Comparison of ENCODE assay signal across 9 cellular contexts in genomic region chr11:71787824-71788454, GRCh38. TPM values are rescaled to one million over a fixed set of nuclear protein-coding genes. Genes with fewer than 3 reads are reported as not detected.
A peak's percentile ranks its signal among the peaks of the same experiment; 100 is the strongest.
DNase-seq lines count a peak whose midpoint lies in the region; FAIRE-seq and TF ChIP-seq lines count a peak whose summit lies in the region.
"Not testable (repeated sequence)": the region's sequence is repeated elsewhere in the genome, so short reads cannot be mapped to it uniquely, and the experiment has no call there.
"Had no signal": no experiment of that assay in that cellular context is flagged by ENCODE, and none has a peak within 500 bp of the region (broad histone marks: within the 10 kb centered on the region; RNA-seq: fewer than 3 reads in every experiment).

No MANE protein-coding gene starts in this region.

- H3K4me2 ChIP-seq in astrocyte (ENCODE audit: low read length), result peak overlapping the region; percentile 91

- CTCF ChIA-PET in AG04450 (lab: Charles Lee), result not testable (repeated sequence)
- CTCF ChIA-PET in HEK293 (lab: Yijun Ruan, JAX), result interaction anchor here (1.6 kb wide), 1 partner anchor 12 kb away, joined by 3 read pairs; no protein-coding TSS in a partner anchor

- not testable (repeated sequence) for H3K36me3 Mint-ChIP-seq in astrocyte (ENCODE audit: low read depth, unreplicated experiment)

- not testable (repeated sequence) for DNase-seq in AG04450 (ENCODE audit: low read depth, low spot score)
- DNase-seq in NCI-H774 (lab: John Stamatoyannopoulos, UW) (peak; percentile 11), astrocyte (ENCODE audit: low read depth) (peak; percentile 40), fibroblast of peridontal ligament (ENCODE audit: extremely low read depth) (peak; percentile 53)
- peak in 2 of 3 donors; percentile 7 to 14 for DNase-seq in stimulated activated CD4-positive, alpha-beta T cell treated with anti-CD3 and anti-CD28 coated beads, Interleukin-12 subunit alpha, Interleukin-12 subunit beta, amount 100 ng/mL, for 48 hours (ENCODE audit: low read depth in 2 of 3, low spot score in 1 of 3)

- H3K79me2 ChIP-seq in astrocyte (ENCODE audit: insufficient read depth, low read length), result not testable (repeated sequence)

- not testable (repeated sequence) for H3K27me3 ChIP-seq in AG04450 (ENCODE audit: control insufficient read depth, insufficient read depth, low read length); astrocyte (ENCODE audit: insufficient read depth, low read length)

- not testable (repeated sequence) for H3K27me3 Mint-ChIP-seq in astrocyte (ENCODE audit: low read depth, unreplicated experiment)

- not testable (repeated sequence) for H3K4me1 ChIP-seq in HEK293 (ENCODE audit: control insufficient read depth, insufficient read depth, low read length); astrocyte (ENCODE audit: insufficient read depth, low read length); mesodermal cell (ENCODE audit: control insufficient read depth, insufficient read depth, low read length, poor library complexity, severe bottlenecking)

- H3K9me3 Mint-ChIP-seq in astrocyte (ENCODE audit: unreplicated experiment), result not testable (repeated sequence)

- H4K20me1 ChIP-seq in astrocyte (ENCODE audit: insufficient read depth, low read length), result not testable (repeated sequence)

- H3K27ac ChIP-seq in AG04450 (ENCODE audit: low read depth, low read length) (peak overlapping the region; percentile 87), HEK293 (ENCODE audit: extremely low read depth, low read depth, low read length) (peak overlapping the region; percentile 60; the same call in 1 of the 2 replicates), astrocyte (ENCODE audit: low read depth, low read length) (peak overlapping the region; percentile 93), mesodermal cell (ENCODE audit: low read depth, low read length, severe bottlenecking) (peak overlapping the region; percentile 74)

- not testable (repeated sequence) for H3K36me3 ChIP-seq in HEK293 (ENCODE audit: control insufficient read depth in 2 of 2, insufficient read depth in 1 of 2, low read length in 2 of 2); astrocyte (ENCODE audit: insufficient read depth, low read length); mesodermal cell (ENCODE audit: control insufficient read depth, insufficient read depth, low read length)

- H3K4me1 Mint-ChIP-seq in astrocyte (ENCODE audit: low read depth, unreplicated experiment), result peaks cover 12% of the 10 kb centered on the region

- H3K4me3 ChIP-seq in AG04450 (ENCODE audit: low read depth, low read length), result peak overlapping the region; percentile 73
- peak overlapping the region; percentile 59 for H3K4me3 ChIP-seq in HEK293 (ENCODE audit: low read depth, low read length)
- peak overlapping the region; percentile 73 for H3K4me3 ChIP-seq in WI38 (ENCODE audit: low read depth, low read length)
- H3K4me3 ChIP-seq in astrocyte (ENCODE audit: insufficient read depth, low read depth, low read length), result peak overlapping the region; percentile 64
- H3K4me3 ChIP-seq in mesodermal cell (ENCODE audit: extremely low read depth, insufficient read depth, low read length, poor library complexity, severe bottlenecking), result peak overlapping the region; percentile 47

- peak overlapping the region; percentile 93 for H3K9ac ChIP-seq in astrocyte (ENCODE audit: low read length)

- not testable (repeated sequence) for TF ChIP-seq CTCF in AG04450 (IDR thresholded peaks at IDR 0.05; ENCODE audit: low read depth, low read length); HEK293 (tag by site-specific recombination; IDR thresholded peaks at IDR 0.05); WI38 (IDR thresholded peaks at IDR 0.05; ENCODE audit: low read depth, low read length); astrocyte (IDR thresholded peaks at IDR 0.05; ENCODE audit: insufficient read depth, low read depth, low read length)

- WGBS in mesodermal cell (ENCODE audit: insufficient coverage in 2 of 2), 2 experiments, result 0 to 1% methylated on average over 13 to 15 of the region's 19 CpGs

- H2AFZ ChIP-seq in astrocyte (ENCODE audit: low read depth, low read length), result peak overlapping the region; percentile 75

- H3K4me3 Mint-ChIP-seq in astrocyte (ENCODE audit: unreplicated experiment), result peak overlapping the region; percentile 90

- POLR2A ChIA-PET in AG04450 (lab: Yijun Ruan, JAX); HEK293 (lab: Yijun Ruan, JAX): not testable (repeated sequence)

- peak overlapping the region; percentile 90 for H3K27ac Mint-ChIP-seq in astrocyte (ENCODE audit: unreplicated experiment)

- not testable (repeated sequence) for H3K9me3 ChIP-seq in AG04450 (ENCODE audit: control insufficient read depth, insufficient read depth, low read length); HEK293 (ENCODE audit: control insufficient read depth, insufficient read depth, low read depth, low read length); astrocyte (ENCODE audit: insufficient read depth, low read depth, low read length); mesodermal cell (ENCODE audit: control insufficient read depth, low read length)

- FAIRE-seq in astrocyte (lab: Jason Lieb, UNC), result not testable (repeated sequence)

TF ChIP-seq in HEK293, 187 proteins besides CTCF, POLR2A, EP300 and RAD21:
- TF ChIP-seq PRDM10 (tag by site-specific recombination; IDR thresholded peaks at IDR 0.05) (peak; percentile 91), ZBTB26 (tag by site-specific recombination; optimal IDR thresholded peaks at IDR 0.05) (peak; percentile 59), ZNF335 (tag by site-specific recombination; conservative IDR thresholded peaks at IDR 0.05) (peak; percentile 27; the same call in 1 of the 2 replicates)

RNA-seq across cellular contexts. Expression of gene DEFB108B, which starts 45.1 kb away (rescaled TPM):
- polyA plus RNA-seq in AG04450 (2011; rRNA removed), result not detected in 2 replicates
- not detected in 2 replicates for polyA minus RNA-seq in AG04450 (2011; rRNA and poly(A)+ RNA removed)
- not detected in 2 replicates for total RNA-seq in astrocyte
- polyA plus RNA-seq in mesodermal cell (2013, experiment 1 of 2), result not detected
- polyA plus RNA-seq in mesodermal cell (2013, experiment 2 of 2), result not detected
- total RNA-seq: frontal cortex had no signal
